ENCODE assay signal across 28 cellular contexts in the genomic region with DNA sequence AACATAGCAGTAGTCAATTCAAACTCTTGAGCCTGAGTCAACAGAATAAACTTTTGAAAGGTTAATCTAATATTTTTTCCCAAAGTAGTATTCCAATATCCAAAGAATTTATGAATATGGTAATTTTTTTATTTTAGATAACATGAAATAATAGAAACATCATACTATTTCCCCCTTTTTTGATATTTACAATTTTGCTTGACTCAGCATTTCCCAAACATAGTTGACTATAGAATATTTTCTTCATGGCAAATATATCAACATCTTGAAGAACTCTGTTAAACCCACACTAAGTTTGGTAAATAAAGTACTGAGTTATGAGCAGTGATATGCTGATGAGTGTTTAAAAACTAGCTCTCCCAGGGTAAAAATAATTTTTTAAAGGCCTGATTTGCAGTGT.
"Had no signal": no experiment of that assay in that cellular context is flagged by ENCODE, and none has a peak within 500 bp of the region (broad histone marks: within the 10 kb centered on the region; RNA-seq: fewer than 3 reads in every experiment).

No MANE protein-coding gene starts in this region.

- H3K4me1 ChIP-seq: colonic mucosa, esophagus muscularis mucosa, esophagus squamous epithelium, foreskin keratinocyte, gastrocnemius medialis, gastroesophageal sphincter, heart left ventricle, heart right ventricle had no signal

- H3K4me3 ChIP-seq: colonic mucosa, coronary artery, dorsolateral prefrontal cortex, esophagus muscularis mucosa, esophagus squamous epithelium, gastrocnemius medialis, gastroesophageal sphincter, heart left ventricle, heart right ventricle had no signal

- H3K36me3 ChIP-seq: colonic mucosa, esophagus muscularis mucosa, esophagus squamous epithelium, gastrocnemius medialis, gastroesophageal sphincter, heart left ventricle, heart right ventricle had no signal

- H3K9me3 ChIP-seq: colonic mucosa, gastrocnemius medialis had no signal

- FAIRE-seq: colon, endometrium, endothelial cell of umbilical vein, frontal cortex had no signal

- ATAC-seq: effector memory CD8-positive, alpha-beta T cell; esophagus mucosa; foreskin keratinocyte; gastrocnemius medialis; gastroesophageal sphincter; heart left ventricle; heart right ventricle had no signal

- H3K27ac ChIP-seq: colonic mucosa, coronary artery, dorsolateral prefrontal cortex, epithelial cell of prostate, esophagus muscularis mucosa, esophagus squamous epithelium, foreskin keratinocyte, gastrocnemius medialis, gastroesophageal sphincter, heart left ventricle, heart right ventricle had no signal

- DNase-seq: colonic mucosa; cortex of kidney; dermis blood vessel endothelial cell; dorsolateral prefrontal cortex; effector CD4-positive, alpha-beta T cell; effector CD8-positive, alpha-beta T cell; effector memory CD4-positive, alpha-beta T cell; effector memory CD8-positive, alpha-beta T cell; endodermal cell; erythroblast; esophagus squamous epithelium; foreskin fibroblast; foreskin keratinocyte; foreskin melanocyte; gastrocnemius medialis; glutamatergic neuron; head of caudate nucleus; heart left ventricle; heart right ventricle had no signal

- H3K27me3 ChIP-seq: colonic mucosa, dorsolateral prefrontal cortex, esophagus muscularis mucosa, esophagus squamous epithelium, foreskin keratinocyte, gastrocnemius medialis, gastroesophageal sphincter, heart left ventricle, heart right ventricle had no signal
